ENCODE assay signal across 26 cellular contexts in genomic region chr16:66320774-66321173, GRCh38.
"Had no signal": no experiment of that assay in that cellular context is flagged by ENCODE, and none has a peak within 500 bp of the region (broad histone marks: within the 10 kb centered on the region; RNA-seq: fewer than 3 reads in every experiment).

No MANE protein-coding gene starts in this region.

- FAIRE-seq: urothelium cell line had no signal

- H3K27ac ChIP-seq: stomach, suprapubic skin, testis, thoracic aorta, thyroid gland, tibial artery, tibial nerve, transverse colon, upper lobe of left lung, upper lobe of right lung, uterus, vagina had no signal

- H3K4me3 ChIP-seq: stomach, suprapubic skin, testis, thoracic aorta, thyroid gland, tibial artery, tibial nerve, transverse colon, upper lobe of left lung, upper lobe of right lung, uterus, vagina had no signal

- ATAC-seq: stimulated activated memory B cell treated with anti-CD40 and anti-IgM and Interleukin-4, amounts not matched to agents 10 μg/mL and 1 μg/mL and 100 μg/mL, for 72 hours; stimulated activated naive B cell treated with anti-CD40 and anti-IgM and Interleukin-4, amounts not matched to agents 10 μg/mL and 1 μg/mL and 100 μg/mL, for 72 hours; stimulated activated naive CD8-positive, alpha-beta T cell treated with anti-CD3 and anti-CD28 coated beads, Interleukin-15, Interleukin-2, amounts not matched to agents 100 U/mL and 50 U/mL, for 24 hours; upper lobe of right lung had no signal

- H3K36me3 ChIP-seq: stomach, suprapubic skin, thoracic aorta, thyroid gland, tibial artery, tibial nerve, transverse colon, upper lobe of left lung, upper lobe of right lung, uterus, vagina had no signal

- H3K27me3 ChIP-seq: stomach, suprapubic skin, testis, thyroid gland, tibial nerve, transverse colon, upper lobe of left lung, upper lobe of right lung, uterus, vagina had no signal

- H3K4me1 ChIP-seq: stomach, suprapubic skin, testis, thyroid gland, tibial artery, tibial nerve, transverse colon, upper lobe of left lung, upper lobe of right lung, uterus, vagina had no signal

- H3K9me3 ChIP-seq: stomach, suprapubic skin, testis, thoracic aorta, thyroid gland, tibial artery, tibial nerve, transverse colon, upper lobe of left lung, upper lobe of right lung, uterus, vagina had no signal

- DNase-seq: stimulated activated CD4-positive, alpha-beta T cell treated with anti-CD3 and anti-CD28 coated beads, Interleukin-2, amount 100 ng/mL, for 48 hours; stimulated activated CD4-positive, alpha-beta T cell treated with anti-CD3 and anti-CD28 coated beads, Interleukin-4, amount 100 ng/mL, for 1 hour; stimulated activated CD4-positive, alpha-beta T cell treated with anti-CD3 and anti-CD28 coated beads, Interleukin-4, amount 100 ng/mL, for 24 hours; stimulated activated CD4-positive, alpha-beta T cell treated with anti-CD3 and anti-CD28 coated beads, Interleukin-4, amount 100 ng/mL, for 4 hours; stimulated activated CD8-positive, alpha-beta memory T cell treated with anti-CD3 and anti-CD28 coated beads, Interleukin-4, amount 100 ng/mL, for 48 hours; stimulated activated naive B cell treated with anti-CD40 and anti-IgM and Interleukin-4, amounts not matched to agents 10 μg/mL and 1 μg/mL and 100 μg/mL, for 72 hours; stimulated activated naive CD4-positive, alpha-beta T cell; stimulated activated naive CD4-positive, alpha-beta T cell treated with Interleukin-2 at 50 U/mL for 16 hours; stimulated activated naive CD8-positive, alpha-beta T cell treated with anti-CD3 and anti-CD28 coated beads, Interleukin-15, amount 100 ng/mL, for 72 hours; stimulated activated naive CD8-positive, alpha-beta T cell treated with anti-CD3 and anti-CD28 coated beads, Interleukin-15, Interleukin-2, amounts not matched to agents 100 U/mL and 50 U/mL, for 24 hours; stomach; substantia nigra; testis; thyroid gland; tibial artery; transverse colon; trophoblast cell; upper lobe of right lung; uterus had no signal
